In genomic region chr13:74529968-74530367, GRCh38 we compare ENCODE assay signal across 16 cellular contexts.
"Had no signal": no experiment of that assay in that cellular context is flagged by ENCODE, and none has a peak within 500 bp of the region (broad histone marks: within the 10 kb centered on the region; RNA-seq: fewer than 3 reads in every experiment).

No MANE protein-coding gene starts in this region.

- H3K27me3 Mint-ChIP-seq: dendritic cell treated with granulocyte-macrophage colony-stimulating factor and Interleukin-4, amounts not matched to agents 40 ng/mL and 50 ng/mL, for 4 days; type B pancreatic cell had no signal

- H3K4me1 Mint-ChIP-seq: nephron; stimulated activated effector memory CD8-positive, alpha-beta T cell treated with anti-CD3 and anti-CD28 coated beads, Interleukin-12 subunit alpha, Interleukin-12 subunit beta, amount 100 ng/mL, for 72 hours had no signal

- H3K9me3 Mint-ChIP-seq: stimulated activated effector memory CD8-positive, alpha-beta T cell treated with anti-CD3 and anti-CD28 coated beads, Interleukin-12 subunit alpha, Interleukin-12 subunit beta, amount 100 ng/mL, for 72 hours; type B pancreatic cell had no signal

- H3K27ac Mint-ChIP-seq: dendritic cell treated with granulocyte-macrophage colony-stimulating factor and Interleukin-4, amounts not matched to agents 40 ng/mL and 50 ng/mL, for 4 days; nephron; stimulated activated effector memory CD8-positive, alpha-beta T cell treated with anti-CD3 and anti-CD28 coated beads, Interleukin-12 subunit alpha, Interleukin-12 subunit beta, amount 100 ng/mL, for 72 hours; type B pancreatic cell had no signal

- H3K4me3 Mint-ChIP-seq: dendritic cell treated with granulocyte-macrophage colony-stimulating factor and Interleukin-4, amounts not matched to agents 40 ng/mL and 50 ng/mL, for 4 days; nephron; stimulated activated effector memory CD8-positive, alpha-beta T cell treated with anti-CD3 and anti-CD28 coated beads, Interleukin-12 subunit alpha, Interleukin-12 subunit beta, amount 100 ng/mL, for 72 hours; type B pancreatic cell had no signal

- H3K36me3 Mint-ChIP-seq: stimulated activated effector memory CD8-positive, alpha-beta T cell treated with anti-CD3 and anti-CD28 coated beads, Interleukin-12 subunit alpha, Interleukin-12 subunit beta, amount 100 ng/mL, for 72 hours; type B pancreatic cell had no signal

- ATAC-seq: heart left ventricle; left colon; left ventricle myocardium superior; right cardiac atrium; stimulated activated effector memory CD8-positive, alpha-beta T cell treated with anti-CD3 and anti-CD28 coated beads, Interleukin-12 subunit alpha, Interleukin-12 subunit beta, amount 100 ng/mL, for 72 hours; stimulated activated naive CD8-positive, alpha-beta T cell treated with anti-CD3 and anti-CD28 coated beads, Interleukin-15, Interleukin-2, amounts not matched to agents 100 U/mL and 50 U/mL, for 24 hours had no signal

- DNase-seq: foreskin melanocyte; heart left ventricle; hippocampal formation; left colon; left ventricle myocardium superior; mesenchymal stem cell; midbrain; posterior cingulate gyrus; right cardiac atrium; stimulated activated CD4-positive, alpha-beta T cell treated with anti-CD3 and anti-CD28 coated beads, Interleukin-2, amount 100 ng/mL, for 48 hours; stimulated activated naive CD8-positive, alpha-beta T cell treated with anti-CD3 and anti-CD28 coated beads, Interleukin-15, Interleukin-2, amounts not matched to agents 100 U/mL and 50 U/mL, for 24 hours; thyroid gland had no signal
